In genomic region chr1:29202584-29203340, GRCh38 we compare ENCODE assay signal across 8 cellular contexts. TPM values are rescaled to one million over a fixed set of nuclear protein-coding genes. Genes with fewer than 3 reads are reported as not detected.
A peak's percentile ranks its signal among the peaks of the same experiment; 100 is the strongest.
DNase-seq lines count a peak whose midpoint lies in the region; ATAC-seq and TF ChIP-seq lines count a peak whose summit lies in the region.

No MANE protein-coding gene starts in this region.

- no peak overlapping the region for H3K4me3 Mint-ChIP-seq in activated CD4-positive, alpha-beta T cell treated with anti-CD3 and anti-CD28 coated beads, Interleukin-2, amount 10 ng/mL, durations not matched to agents 7 days and 5 days

- ATAC-seq in HG03521 (IDR thresholded peaks at IDR 0.05; ENCODE audit: unreplicated experiment) (peak; percentile 69), HG03457 (IDR thresholded peaks at IDR 0.05; ENCODE audit: unreplicated experiment) (no peak)

- H3K27me3 ChIP-seq in liver (ENCODE audit: control insufficient read depth in 4 of 4, insufficient read depth in 4 of 4, low read length in 3 of 4), result no peaks in the 10 kb centered on the region

- peaks cover 5% of the 10 kb centered on the region for H3K36me3 Mint-ChIP-seq in activated CD4-positive, alpha-beta T cell treated with anti-CD3 and anti-CD28 coated beads, Interleukin-2, amount 10 ng/mL, durations not matched to agents 7 days and 5 days (ENCODE audit: low read depth)

- H3K4me3 ChIP-seq in liver (ENCODE audit: low read depth in 1 of 3, low read length in 3 of 3), result no peak overlapping the region

- peaks cover 0 to 6% (median under 1%) of the 10 kb centered on the region in 4 donors for H3K4me1 ChIP-seq in liver (ENCODE audit: control insufficient read depth in 4 of 4, insufficient read depth in 4 of 4, low read length in 3 of 4)

- H3K27ac ChIP-seq in liver (ENCODE audit: low read depth in 1 of 2, low read length in 2 of 2), result peak overlapping the region; percentile 10 to 13

- DNase-seq in NCI-H748 (lab: John Stamatoyannopoulos, UW; ENCODE audit: unreplicated experiment) (peak; percentile 81), dedifferentiated amniotic fluid mesenchymal stem cell (ENCODE audit: extremely low spot score) (peak; percentile 99)
- peak; percentile 92 for DNase-seq in activated CD4-positive, alpha-beta T cell treated with anti-CD3 and anti-CD28 coated beads, Interleukin-2, amount 10 ng/mL, durations not matched to agents 7 days and 5 days
- DNase-seq in stimulated activated CD4-positive, alpha-beta T cell treated with anti-CD3 and anti-CD28 coated beads, Interleukin-2, amount 100 ng/mL, for 48 hours, result peak; percentile 96 to 98

- peaks cover 6 to 38% (median 11%) of the 10 kb centered on the region in 4 donors for H3K36me3 ChIP-seq in liver (ENCODE audit: control insufficient read depth in 4 of 4, insufficient read depth in 3 of 4, low read depth in 1 of 4, low read length in 3 of 4)

- POLR2A ChIA-PET in activated CD4-positive, alpha-beta T cell treated with anti-CD3 and anti-CD28 coated beads, Interleukin-2, amount 10 ng/mL, durations not matched to agents 7 days and 5 days (lab: Charles Lee), result interaction anchor here (1.2 kb wide), 1 partner anchor 21 kb away, joined by 6 read pairs; the partner anchor contains the start of gene SRSF4

- peaks cover 12% of the 10 kb centered on the region for H3K4me1 Mint-ChIP-seq in activated CD4-positive, alpha-beta T cell treated with anti-CD3 and anti-CD28 coated beads, Interleukin-2, amount 10 ng/mL, durations not matched to agents 7 days and 5 days

- H3K9me3 ChIP-seq in liver (ENCODE audit: control insufficient read depth in 4 of 4, low read length in 3 of 4), result no peaks in the 10 kb centered on the region

- H3K27ac Mint-ChIP-seq in activated CD4-positive, alpha-beta T cell treated with anti-CD3 and anti-CD28 coated beads, Interleukin-2, amount 10 ng/mL, durations not matched to agents 7 days and 5 days, result no peak overlapping the region

- TF ChIP-seq RAD21 in liver (IDR thresholded peaks at IDR 0.05), result peak; percentile 100

- H3K9me3 Mint-ChIP-seq in activated CD4-positive, alpha-beta T cell treated with anti-CD3 and anti-CD28 coated beads, Interleukin-2, amount 10 ng/mL, durations not matched to agents 7 days and 5 days, result no peaks in the 10 kb centered on the region

- 27% methylated on average over 14 of the region's 14 CpGs for WGBS in liver

- TF ChIP-seq CTCF in GM12874 (IDR thresholded peaks at IDR 0.05; ENCODE audit: insufficient read depth, low read depth, low read length), result peak; percentile 91
- peak; percentile 99 for TF ChIP-seq CTCF in liver (IDR thresholded peaks at IDR 0.05; ENCODE audit: low read depth, low read length, missing input control)

- CTCF ChIA-PET in activated CD4-positive, alpha-beta T cell treated with anti-CD3 and anti-CD28 coated beads, Interleukin-2, amount 10 ng/mL, durations not matched to agents 7 days and 5 days (lab: Charles Lee), result interaction anchor here (0.6 to 4.0 kb wide), 22 partner anchors 8 to 771 kb away, joined by 3 to 38 read pairs (median 4); partner anchors contain the start of gene SRSF4

- no peak overlapping the region for H3K9ac ChIP-seq in liver (ENCODE audit: low read depth in 1 of 2, low read length in 2 of 2)

- H3K27me3 Mint-ChIP-seq in activated CD4-positive, alpha-beta T cell treated with anti-CD3 and anti-CD28 coated beads, Interleukin-2, amount 10 ng/mL, durations not matched to agents 7 days and 5 days, result no peaks in the 10 kb centered on the region

TF ChIP-seq in liver, 16 proteins besides CTCF, POLR2A, EP300 and RAD21:
- TF ChIP-seq ATF3 (IDR thresholded peaks at IDR 0.05), result peak; percentile 45
- TF ChIP-seq HNF4A (conservative IDR thresholded peaks at IDR 0.05), result no peak
- TF ChIP-seq GABPA (IDR thresholded peaks at IDR 0.05 in 1 of 2, conservative IDR thresholded peaks at IDR 0.05 in 1 of 2), result no peak
- no peak for TF ChIP-seq FOXA2 (IDR thresholded peaks at IDR 0.05)
- peak; percentile 30 for TF ChIP-seq SP1 (IDR thresholded peaks at IDR 0.05)
- no peak for TF ChIP-seq HNF4G (IDR thresholded peaks at IDR 0.05)
- TF ChIP-seq ZBTB33 (IDR thresholded peaks at IDR 0.05), result no peak
- TF ChIP-seq JUND (IDR thresholded peaks at IDR 0.05), result peak; percentile 94 to 95
- TF ChIP-seq TAF1 (conservative IDR thresholded peaks at IDR 0.05), result no peak
- TF ChIP-seq RXRA (IDR thresholded peaks at IDR 0.05), result peak in 1 of 2 donors; percentile 37
- peak; percentile 46 for TF ChIP-seq YY1 (IDR thresholded peaks at IDR 0.05)
- TF ChIP-seq REST (IDR thresholded peaks at IDR 0.05), result no peak
- TF ChIP-seq MAX (IDR thresholded peaks at IDR 0.05), result no peak
- no peak for TF ChIP-seq EGR1 (IDR thresholded peaks at IDR 0.05; ENCODE audit: low read depth in 2 of 2)

RNA-seq across cellular contexts. Expression of gene SRSF4, which starts 21.1 kb away (rescaled TPM):
- 100 to 1,000 TPM; 116 to 123 TPM for total RNA-seq in activated CD4-positive, alpha-beta T cell treated with anti-CD3 and anti-CD28 coated beads, Interleukin-2, amount 10 ng/mL, durations not matched to agents 7 days and 5 days
- total RNA-seq in liver, result 10 to 100 TPM; 26.3 to 45.8 TPM
- polyA plus RNA-seq in liver, result 10 to 100 TPM; 24.0 to 34.1 TPM

RNA-seq across cellular contexts. Expression of gene MECR, which starts 28.0 kb away (rescaled TPM):
- total RNA-seq in activated CD4-positive, alpha-beta T cell treated with anti-CD3 and anti-CD28 coated beads, Interleukin-2, amount 10 ng/mL, durations not matched to agents 7 days and 5 days, result 10 to 100 TPM; 16.4 to 19.7 TPM
- total RNA-seq in liver, result 10 to 100 TPM in 1 of 2 donors, 1 to 10 TPM in 1; 7.5 to 13.6 TPM
- polyA plus RNA-seq in liver, result 10 to 100 TPM; 12.9 to 19.9 TPM

RNA-seq across cellular contexts. Expression of gene PTPRU, which starts 33.6 kb away (rescaled TPM):
- under 1 TPM; 0.22 to 0.31 TPM for total RNA-seq in activated CD4-positive, alpha-beta T cell treated with anti-CD3 and anti-CD28 coated beads, Interleukin-2, amount 10 ng/mL, durations not matched to agents 7 days and 5 days
- 10 to 100 TPM in 1 of 2 donors, 1 to 10 TPM in 1; 4.6 to 15.1 TPM for total RNA-seq in liver
- 1 to 10 TPM; 1.6 to 7.4 TPM for polyA plus RNA-seq in liver

Comparison
In these comparisons a context has a peak if more than half of its experiments do, and no peak if none do; other contexts are left out.
1. RNA of gene PTPRU, which starts 33.6 kb away (total RNA-seq): 4.6 to 15.1 TPM in liver; 0.22 to 0.31 TPM in activated CD4-positive, alpha-beta T cell treated with anti-CD3 and anti-CD28 coated beads, Interleukin-2, amount 10 ng/mL, durations not matched to agents 7 days and 5 days; every median in the first group is over 4 times any median in the second.
2. Peak in every context shown above with its lines, with median percentiles within 50 percentile points of each other: DNase-seq.